ENCODE assay signal across 26 cellular contexts in the genomic region with DNA sequence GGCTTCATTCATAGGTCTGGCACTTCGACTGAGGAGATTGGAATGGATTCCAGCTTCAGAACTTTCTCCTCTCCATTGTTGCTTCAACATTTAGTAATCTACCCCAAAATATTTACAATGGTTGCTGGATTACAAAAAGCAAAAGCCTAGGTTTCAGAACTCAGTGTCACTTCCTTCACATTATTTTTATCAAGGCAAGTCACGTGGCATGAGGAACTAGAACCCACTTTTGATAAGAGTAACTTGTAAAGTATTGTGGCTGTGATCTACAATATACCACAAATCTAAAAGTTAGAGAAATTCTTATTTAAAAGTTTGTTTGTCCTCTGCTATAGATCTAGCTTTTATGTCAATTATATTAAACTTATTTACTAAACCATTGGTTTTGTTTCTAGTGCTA. TPM values are rescaled to one million over a fixed set of nuclear protein-coding genes. Genes with fewer than 3 reads are reported as not detected.
DNase-seq lines count a peak whose midpoint lies in the region; ATAC-seq, FAIRE-seq and TF ChIP-seq lines count a peak whose summit lies in the region.
"Had no signal": no experiment of that assay in that cellular context is flagged by ENCODE, and none has a peak within 500 bp of the region (broad histone marks: within the 10 kb centered on the region; RNA-seq: fewer than 3 reads in every experiment).

No MANE protein-coding gene starts in this region.

- no peak for TF ChIP-seq EP300 in A549 (IDR thresholded peaks at IDR 0.05)

- H3K4me3 Mint-ChIP-seq in natural killer cell: no peak overlapping the region
- H3K4me3 Mint-ChIP-seq: activated CD8-positive, alpha-beta T cell treated with anti-CD3 and anti-CD28 coated beads for 36 hours; brain; CD4-positive, CD25-positive, alpha-beta regulatory T cell; effector memory CD8-positive, alpha-beta T cell had no signal

- DNase-seq in A549 (ENCODE audit: low read depth in 1 of 2, low spot score in 1 of 2) (no peak), GM12892 (ENCODE audit: insufficient read length) (no peak), OCI-LY7 (ENCODE audit: low spot score) (no peak), germinal center (ENCODE audit: low spot score) (peak; percentile 9), left cardiac atrium (no peak), ascending aorta (ENCODE audit: low spot score in 2 of 2) (no peak), natural killer cell (no peak)
- DNase-seq in activated CD8-positive, alpha-beta memory T cell treated with anti-CD3 and anti-CD28 coated beads, Interleukin-2, amount 50 U/mL, for 4 hours: no peak
- DNase-seq: activated CD8-positive, alpha-beta T cell treated with anti-CD3 and anti-CD28 coated beads for 36 hours; activated gamma-delta T cell treated with Interleukin-2 at 50 U/mL for 16 hours; activated T-cell treated with anti-CD3 and anti-CD28 coated beads, Interleukin-2, amount 50 U/mL, for 1 hour; CD4-positive, CD25-positive, alpha-beta regulatory T cell; effector memory CD8-positive, alpha-beta T cell; GM23248; kidney glomerular epithelial cell; mesenchymal stem cell; NCI-H1436; NCI-H510A; stimulated activated CD4-positive, alpha-beta T cell treated with anti-CD3 and anti-CD28 coated beads, Interleukin-2, amount 100 ng/mL, for 48 hours; stimulated activated naive CD4-positive, alpha-beta T cell treated with Interleukin-2 at 50 U/mL for 16 hours had no signal

- H3K36me3 ChIP-seq in OCI-LY7 (ENCODE audit: insufficient read depth, low read length): peaks cover 6% of the 10 kb centered on the region
- H3K36me3 ChIP-seq in ascending aorta: no peaks in the 10 kb centered on the region

- no peak for TF ChIP-seq RAD21 in A549 (conservative IDR thresholded peaks at IDR 0.05 in 1 of 2, IDR thresholded peaks at IDR 0.05 in 1 of 2)

- no peak for ATAC-seq in A549
- no peak for ATAC-seq in left cardiac atrium
- ATAC-seq in natural killer cell: no peak
- ATAC-seq: activated CD8-positive, alpha-beta T cell treated with anti-CD3 and anti-CD28 coated beads for 36 hours; effector memory CD8-positive, alpha-beta T cell; gastroesophageal sphincter had no signal

- H3K9me3 ChIP-seq in A549 (no peaks in the 10 kb centered on the region), OCI-LY7 (ENCODE audit: low read length) (no peaks in the 10 kb centered on the region), ascending aorta (no peaks in the 10 kb centered on the region)
- H3K9me3 ChIP-seq: esophagus muscularis mucosa, gastroesophageal sphincter, tibial nerve had no signal

- H4K20me1 ChIP-seq in OCI-LY7 (ENCODE audit: insufficient read depth, low read length): no peaks in the 10 kb centered on the region

- no peak overlapping the region for H2AFZ ChIP-seq in OCI-LY7 (ENCODE audit: low read length)
- H2AFZ ChIP-seq: GM23248 had no signal

- no peak overlapping the region for H3K27ac ChIP-seq in A549
- no peak overlapping the region for H3K27ac ChIP-seq in OCI-LY7 (ENCODE audit: low read depth, low read length, poor library complexity, severe bottlenecking)
- no peak overlapping the region for H3K27ac ChIP-seq in ascending aorta
- H3K27ac ChIP-seq: esophagus muscularis mucosa, gastroesophageal sphincter, GM23248, RWPE1, tibial nerve had no signal

- FAIRE-seq in A549 (lab: Jason Lieb, UNC): peak; percentile 39
- peak; percentile 83 for FAIRE-seq in GM12892 (lab: Jason Lieb, UNC)

- H3K4me1 ChIP-seq in A549: peaks cover 37% of the 10 kb centered on the region
- peaks cover 25% of the 10 kb centered on the region for H3K4me1 ChIP-seq in OCI-LY7 (ENCODE audit: insufficient read depth, low read length, poor library complexity, severe bottlenecking)
- peaks cover 3 to 39% of the 10 kb centered on the region in 2 donors for H3K4me1 ChIP-seq in ascending aorta

- POLR2A ChIA-PET in A549 (lab: Yijun Ruan, JAX): no interaction called here
- POLR2A ChIA-PET in OCI-LY7 (lab: Charles Lee): no interaction called here

- no peaks in the 10 kb centered on the region for H3K36me3 Mint-ChIP-seq in natural killer cell

- H3K27me3 Mint-ChIP-seq in natural killer cell (ENCODE audit: low read depth in 2 of 2): no peaks in the 10 kb centered on the region
- H3K27me3 Mint-ChIP-seq: activated CD8-positive, alpha-beta T cell treated with anti-CD3 and anti-CD28 coated beads for 36 hours; brain; CD4-positive, CD25-positive, alpha-beta regulatory T cell; effector memory CD8-positive, alpha-beta T cell had no signal

- no peaks in the 10 kb centered on the region for H3K79me2 ChIP-seq in OCI-LY7 (ENCODE audit: insufficient read depth, low read depth, low read length)

- H3K27me3 ChIP-seq in ascending aorta: no peaks in the 10 kb centered on the region
- H3K27me3 ChIP-seq: esophagus muscularis mucosa, gastroesophageal sphincter, tibial nerve had no signal

- no peak overlapping the region for H3K27ac Mint-ChIP-seq in natural killer cell
- H3K27ac Mint-ChIP-seq: activated CD8-positive, alpha-beta T cell treated with anti-CD3 and anti-CD28 coated beads for 36 hours; brain; CD4-positive, CD25-positive, alpha-beta regulatory T cell; effector memory CD8-positive, alpha-beta T cell had no signal

- TF ChIP-seq CTCF in A549 (IDR thresholded peaks at IDR 0.05) (no peak), OCI-LY7 (conservative IDR thresholded peaks at IDR 0.05; ENCODE audit: low read length) (no peak), ascending aorta (IDR thresholded peaks at IDR 0.05) (no peak), natural killer cell (IDR thresholded peaks at IDR 0.05) (no peak)

- TF ChIP-seq POLR2A in A549 (IDR thresholded peaks at IDR 0.05; ENCODE audit: low read length) (no peak), GM12892 (IDR thresholded peaks at IDR 0.05; ENCODE audit: low read depth, low read length) (no peak)

- intact Hi-C loops in OCI-LY7 (cut with micrococcal nuclease; ENCODE audit: unreplicated experiment): no loop called here
- intact Hi-C loops in left cardiac atrium (cut with DNase I): no loop called here
- intact Hi-C loops in ascending aorta (cut with DNase I): no loop called here
- intact Hi-C loops in natural killer cell (cut with micrococcal nuclease): no loop called here

- peaks cover 17 to 23% of the 10 kb centered on the region in 2 donors for H3K4me1 Mint-ChIP-seq in natural killer cell

- H3K9me3 Mint-ChIP-seq in natural killer cell: no peaks in the 10 kb centered on the region
- H3K9me3 Mint-ChIP-seq: activated CD8-positive, alpha-beta T cell treated with anti-CD3 and anti-CD28 coated beads for 36 hours; effector memory CD8-positive, alpha-beta T cell had no signal

- no peak overlapping the region for H3K4me3 ChIP-seq in A549
- H3K4me3 ChIP-seq in OCI-LY7 (ENCODE audit: low read depth, low read length, poor library complexity, severe bottlenecking): no peak overlapping the region
- no peak overlapping the region for H3K4me3 ChIP-seq in ascending aorta
- H3K4me3 ChIP-seq: esophagus muscularis mucosa, gastroesophageal sphincter, GM23248, smooth muscle cell, tibial nerve had no signal

- no peaks in the 10 kb centered on the region for H3K9me2 ChIP-seq in OCI-LY7 (ENCODE audit: insufficient read depth, low read length)

- BruUV-seq in OCI-LY7 (replicated peaks; lab: Mats Ljungman, UMichigan): no TSS peak

- CTCF ChIA-PET in A549 (lab: Yijun Ruan, JAX): interaction anchor here (0.6 kb wide), 1 partner anchor 191 kb away, joined by 3 read pairs; no protein-coding TSS in a partner anchor
- CTCF ChIA-PET in OCI-LY7 (lab: Charles Lee; ENCODE audit: unreplicated experiment): no interaction called here

- no peak overlapping the region for H3K4me2 ChIP-seq in A549
- peak overlapping the region; percentile 1; the same call in 1 of the 2 replicates for H3K4me2 ChIP-seq in OCI-LY7 (ENCODE audit: low read length)
- H3K4me2 ChIP-seq: smooth muscle cell had no signal

- WGBS in A549 (ENCODE audit: missing lambda C conversion rate): 86% methylated on average over 2 of the region's 2 CpGs

TF ChIP-seq in A549, 52 proteins besides CTCF, POLR2A, EP300 and RAD21 (continues in another document):
- TF ChIP-seq, protein P1, sequence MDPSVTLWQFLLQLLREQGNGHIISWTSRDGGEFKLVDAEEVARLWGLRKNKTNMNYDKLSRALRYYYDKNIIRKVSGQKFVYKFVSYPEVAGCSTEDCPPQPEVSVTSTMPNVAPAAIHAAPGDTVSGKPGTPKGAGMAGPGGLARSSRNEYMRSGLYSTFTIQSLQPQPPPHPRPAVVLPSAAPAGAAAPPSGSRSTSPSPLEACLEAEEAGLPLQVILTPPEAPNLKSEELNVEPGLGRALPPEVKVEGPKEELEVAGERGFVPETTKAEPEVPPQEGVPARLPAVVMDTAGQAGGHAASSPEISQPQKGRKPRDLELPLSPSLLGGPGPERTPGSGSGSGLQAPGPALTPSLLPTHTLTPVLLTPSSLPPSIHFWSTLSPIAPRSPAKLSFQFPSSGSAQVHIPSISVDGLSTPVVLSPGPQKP (IDR thresholded peaks at IDR 0.05; ENCODE audit: low read depth, low read length): no peak
- TF ChIP-seq SMC3 (IDR thresholded peaks at IDR 0.05) (no peak), HOXA7 (CRISPR knock-in tag; IDR thresholded peaks at IDR 0.05) (no peak), MAFK (IDR thresholded peaks at IDR 0.05; ENCODE audit: partially characterized antibody) (no peak), SREBF2 (IDR thresholded peaks at IDR 0.05) (no peak), CEBPB (IDR thresholded peaks at IDR 0.05) (no peak), ZNF302 (CRISPR knock-in tag; IDR thresholded peaks at IDR 0.05) (no peak), POLR2AphosphoS2 (conservative IDR thresholded peaks at IDR 0.05; ENCODE audit: low read length) (no peak), RFX5 (IDR thresholded peaks at IDR 0.05) (no peak)

RNA-seq across cellular contexts. Expression of gene ANKDD1B, which starts 39.7 kb away (rescaled TPM):
- polyA plus RNA-seq in A549 (2011; rRNA removed) (0.14 and 0.30 TPM in 2 replicates), A549 (2017; fragmentation: RNase III; extraction: RNeasy Plus Mini Kit Qiagen cat#74134 plus additional on column Dnase treatment) (0.05 to 0.17 TPM (median 0.09 TPM) in 3 replicates)
- polyA plus RNA-seq in A549 (2012; cell fraction: cytosol; rRNA removed): 0.01 and 0.04 TPM in 2 replicates
- 0.05 and 0.11 TPM in 2 replicates for polyA plus RNA-seq in A549 (2012; cell fraction: nucleus; rRNA removed)
- polyA minus RNA-seq in A549 (2011; rRNA and poly(A)+ RNA removed): not detected in 2 replicates
- polyA plus RNA-seq in GM12892 (2012; ENCODE audit: missing spikeins): 0.61 TPM
- total RNA-seq in OCI-LY7 (2014; rRNA removed; shearing (Covaris generic)): not detected in 2 replicates
- total RNA-seq in OCI-LY7 (2022) (not detected in 2 replicates), left cardiac atrium (under 1 TPM in 1 of 2 donors, not detected in 1; 0.21 TPM), ascending aorta (not detected), natural killer cell (under 1 TPM; 0.52 to 0.66 (median 0.55) TPM)
- total RNA-seq: activated CD8-positive, alpha-beta T cell treated with anti-CD3 and anti-CD28 coated beads for 36 hours; GM23248 had no signal
- polyA plus RNA-seq: smooth muscle cell had no signal

RNA-seq across cellular contexts. Expression of gene POLK, which starts 59.9 kb away (rescaled TPM):
- polyA plus RNA-seq in A549 (2011; rRNA removed) (39.8 and 41.6 TPM in 2 replicates), A549 (2017; fragmentation: RNase III; extraction: RNeasy Plus Mini Kit Qiagen cat#74134 plus additional on column Dnase treatment) (10.9 to 12.3 TPM (median 12.2 TPM) in 3 replicates)
- polyA plus RNA-seq in A549 (2012; cell fraction: cytosol; rRNA removed): 5.0 and 5.5 TPM in 2 replicates
- 4.2 and 4.8 TPM in 2 replicates for polyA plus RNA-seq in A549 (2012; cell fraction: nucleus; rRNA removed)
- 22.6 and 23.8 TPM in 2 replicates for polyA minus RNA-seq in A549 (2011; rRNA and poly(A)+ RNA removed)
- 25.7 TPM for polyA plus RNA-seq in GM12892 (2012; ENCODE audit: missing spikeins)
- total RNA-seq in OCI-LY7 (2014; rRNA removed; shearing (Covaris generic)): 16.0 and 20.1 TPM in 2 replicates
- total RNA-seq in OCI-LY7 (2022) (29.5 and 30.0 TPM in 2 replicates), left cardiac atrium (10 to 100 TPM; 20.6 to 23.1 TPM), ascending aorta (19.4 TPM), natural killer cell (10 to 100 TPM; 16.8 to 21.5 (median 21.4) TPM)
